ENCODE assay signal across 23 cellular contexts in genomic region chrX:125404667-125405160, GRCh38.
"Had no signal": no experiment of that assay in that cellular context is flagged by ENCODE, and none has a peak within 500 bp of the region (broad histone marks: within the 10 kb centered on the region; RNA-seq: fewer than 3 reads in every experiment).

No MANE protein-coding gene starts in this region.

- H3K9me3 ChIP-seq: neutrophil, ovary, testis had no signal

- H3K27ac ChIP-seq: epithelial cell of prostate, neutrophil, ovary, skin epidermis, testis, VCaP had no signal

- H3K4me3 ChIP-seq: ovary, skin epidermis, testis had no signal

- DNase-seq: activated CD4-positive, alpha-beta memory T cell treated with anti-CD3 and anti-CD28 coated beads for 36 hours; activated CD4-positive, alpha-beta T cell treated with anti-CD3 and anti-CD28 coated beads for 4 hours; activated CD8-positive, alpha-beta memory T cell treated with anti-CD3 and anti-CD28 coated beads, Interleukin-2, amount 50 U/mL, for 48 hours; activated gamma-delta T cell; activated naive CD4-positive, alpha-beta T cell treated with anti-CD3 and anti-CD28 coated beads, Interleukin-2, amount 50 U/mL, for 16 hours; activated T-cell treated with anti-CD3 and anti-CD28 coated beads, Interleukin-2, amount 50 U/mL, for 24 hours; amniotic stem cell; effector CD4-positive, alpha-beta T cell; left colon; mammary epithelial cell; nephron progenitor cell; ovary; stimulated activated CD4-positive, alpha-beta T cell treated with anti-CD3 and anti-CD28 coated beads, Interleukin-12 subunit alpha, Interleukin-12 subunit beta, amount 100 ng/mL, for 4 hours; stimulated activated CD4-positive, alpha-beta T cell treated with anti-CD3 and anti-CD28 coated beads, Interleukin-4, amount 100 ng/mL, for 1 hour; stimulated activated naive CD8-positive, alpha-beta T cell treated with anti-CD3 and anti-CD28 coated beads, Interleukin-15, Interleukin-2, amounts not matched to agents 100 U/mL and 50 U/mL, for 24 hours; T-helper 17 cell; testis; trophoblast cell had no signal

- ATAC-seq: left colon; sciatic nerve; stimulated activated naive CD8-positive, alpha-beta T cell treated with anti-CD3 and anti-CD28 coated beads, Interleukin-15, Interleukin-2, amounts not matched to agents 100 U/mL and 50 U/mL, for 24 hours; T-helper 17 cell had no signal

- H3K27me3 ChIP-seq: neutrophil, ovary, testis had no signal

- H3K4me1 ChIP-seq: testis had no signal

- H3K36me3 ChIP-seq: neutrophil, ovary had no signal
